In genomic region chr16:53984936-53985335, GRCh38 we compare ENCODE assay signal across 19 cellular contexts.
"Had no signal": no experiment of that assay in that cellular context is flagged by ENCODE, and none has a peak within 500 bp of the region (broad histone marks: within the 10 kb centered on the region; RNA-seq: fewer than 3 reads in every experiment).

No MANE protein-coding gene starts in this region.

- H3K4me3 ChIP-seq: coronary artery, lung, tibial nerve had no signal

- H3K9me3 Mint-ChIP-seq: activated B cell treated with CpG ODN at 0.5 μM for 24 hours; activated naive CD8-positive, alpha-beta T cell treated with anti-CD3 and anti-CD28 coated beads for 36 hours; activated T-cell treated with anti-CD3 and anti-CD28 coated beads, Interleukin-2, amount 50 U/mL, for 4 hours; activated T-helper 2 cell treated with anti-CD3 and anti-CD28 coated beads, Interferon-gamma antibody, Interleukin-2, Interleukin-4, amounts not matched to agents 10 μg/mL and 5 μg/mL and 100 μg/mL, durations not matched to agents 14 hours and 24 hours and 36 hours; immature natural killer cell; natural killer cell; stimulated activated naive CD8-positive, alpha-beta T cell treated with anti-CD3 and anti-CD28 coated beads, Interleukin-15, Interleukin-2, amounts not matched to agents 100 ng/mL and 50 ng/mL, for 24 hours had no signal

- H3K9me3 ChIP-seq: tibial nerve had no signal

- H3K4me3 Mint-ChIP-seq: activated B cell treated with CpG ODN at 0.5 μM for 24 hours; activated CD4-positive, alpha-beta T cell treated with anti-CD3 and anti-CD28 coated beads for 36 hours; activated naive CD8-positive, alpha-beta T cell treated with anti-CD3 and anti-CD28 coated beads for 36 hours; activated T-cell treated with anti-CD3 and anti-CD28 coated beads, Interleukin-2, amount 50 U/mL, for 4 hours; immature natural killer cell; natural killer cell; stimulated activated naive CD8-positive, alpha-beta T cell treated with anti-CD3 and anti-CD28 coated beads, Interleukin-15, Interleukin-2, amounts not matched to agents 100 ng/mL and 50 ng/mL, for 24 hours had no signal

- H3K27me3 Mint-ChIP-seq: activated B cell treated with CpG ODN at 0.5 μM for 24 hours; activated CD4-positive, alpha-beta T cell treated with anti-CD3 and anti-CD28 coated beads for 36 hours; activated naive CD8-positive, alpha-beta T cell treated with anti-CD3 and anti-CD28 coated beads for 36 hours; stimulated activated naive CD8-positive, alpha-beta T cell treated with anti-CD3 and anti-CD28 coated beads, Interleukin-15, Interleukin-2, amounts not matched to agents 100 ng/mL and 50 ng/mL, for 24 hours had no signal

- H3K36me3 Mint-ChIP-seq: natural killer cell had no signal

- H3K27me3 ChIP-seq: tibial nerve had no signal

- H3K27ac Mint-ChIP-seq: activated B cell treated with CpG ODN at 0.5 μM for 24 hours; activated CD4-positive, alpha-beta T cell treated with anti-CD3 and anti-CD28 coated beads for 36 hours; activated naive CD8-positive, alpha-beta T cell treated with anti-CD3 and anti-CD28 coated beads for 36 hours; activated T-helper 2 cell treated with anti-CD3 and anti-CD28 coated beads, Interferon-gamma antibody, Interleukin-2, Interleukin-4, amounts not matched to agents 10 μg/mL and 5 μg/mL and 100 μg/mL, durations not matched to agents 14 hours and 24 hours and 36 hours; natural killer cell; stimulated activated naive CD8-positive, alpha-beta T cell treated with anti-CD3 and anti-CD28 coated beads, Interleukin-15, Interleukin-2, amounts not matched to agents 100 ng/mL and 50 ng/mL, for 24 hours had no signal

- H3K4me1 Mint-ChIP-seq: activated B cell treated with CpG ODN at 0.5 μM for 24 hours; activated CD4-positive, alpha-beta T cell treated with anti-CD3 and anti-CD28 coated beads for 36 hours; activated naive CD8-positive, alpha-beta T cell treated with anti-CD3 and anti-CD28 coated beads for 36 hours; immature natural killer cell; natural killer cell had no signal

- H3K4me1 ChIP-seq: tibial nerve had no signal

- H3K27ac ChIP-seq: coronary artery, tibial nerve had no signal

- H3K36me3 ChIP-seq: tibial nerve had no signal

- DNase-seq: activated B cell treated with CpG ODN at 0.5 μM for 24 hours; activated CD4-positive, alpha-beta T cell treated with anti-CD3 and anti-CD28 coated beads for 36 hours; activated CD4-positive, alpha-beta T cell treated with anti-CD3 and anti-CD28 coated beads, Interleukin-2, amount 50 U/mL, for 4 hours; activated CD8-positive, alpha-beta memory T cell treated with anti-CD3 and anti-CD28 coated beads, Interleukin-2, amount 50 U/mL, for 48 hours; activated naive CD4-positive, alpha-beta T cell treated with Interleukin-2 at 50 U/mL for 16 hours; activated naive CD8-positive, alpha-beta T cell treated with anti-CD3 and anti-CD28 coated beads for 36 hours; activated T-cell treated with anti-CD3 and anti-CD28 coated beads, Interleukin-2, amount 50 U/mL, for 4 hours; cerebellar nuclear complex; foreskin melanocyte; immature natural killer cell; natural killer cell; stimulated activated CD4-positive, alpha-beta T cell treated with anti-CD3 and anti-CD28 coated beads, Interleukin-12 subunit alpha, Interleukin-12 subunit beta, amount 100 ng/mL, for 4 hours; T1000 had no signal

- ATAC-seq: activated CD4-positive, alpha-beta T cell treated with anti-CD3 and anti-CD28 coated beads for 36 hours; activated T-cell treated with anti-CD3 and anti-CD28 coated beads, Interleukin-2, amount 50 U/mL, for 4 hours; left lobe of liver; natural killer cell had no signal
